19 cellular contexts compared by ENCODE assay signal in the genomic region with DNA sequence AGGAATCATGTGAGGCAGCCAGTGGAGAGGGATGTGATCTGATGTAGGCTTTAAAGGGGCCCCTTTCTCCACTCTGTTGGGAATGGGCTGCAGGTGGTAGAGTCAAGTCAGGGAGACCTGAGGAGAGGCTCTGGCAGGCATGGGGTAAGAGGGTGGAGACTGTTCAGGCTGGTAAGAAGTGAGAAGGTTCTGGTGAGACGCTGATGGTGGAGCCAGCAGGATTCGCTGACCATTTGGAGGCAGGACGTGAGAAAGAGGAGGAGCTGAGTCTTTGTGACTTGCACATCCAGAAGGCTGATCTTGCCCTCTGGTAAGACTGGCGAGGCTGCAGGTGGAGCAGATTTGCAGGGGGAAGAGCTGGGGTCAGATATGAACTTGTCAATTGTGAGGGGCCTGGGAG.
DNase-seq lines count a peak whose midpoint lies in the region; TF ChIP-seq lines count a peak whose summit lies in the region.
"Had no signal": no experiment of that assay in that cellular context is flagged by ENCODE, and none has a peak within 500 bp of the region (broad histone marks: within the 10 kb centered on the region; RNA-seq: fewer than 3 reads in every experiment).

No MANE protein-coding gene starts in this region.

- TF ChIP-seq CTCF in H9 (conservative IDR thresholded peaks at IDR 0.05) (no peak), vagina (IDR thresholded peaks at IDR 0.05) (no peak)

- H2BK120ac ChIP-seq in H9 (ENCODE audit: low read depth, low read length, poor library complexity, severe bottlenecking): no peak overlapping the region

- DNase-seq in H9: peak; percentile 24
- peak; percentile 33 for DNase-seq in ecto neural progenitor cell (ENCODE audit: low spot score)
- DNase-seq in islet precursor cell: peak; percentile 33
- DNase-seq in vagina (ENCODE audit: extremely low spot score in 2 of 2): peak; percentile 62 to 70
- no peak for DNase-seq in cerebellar nuclear complex (lab: John Stamatoyannopoulos, UW)
- DNase-seq in Ammon's horn (ENCODE audit: low spot score): no peak
- no peak for DNase-seq in activated gamma-delta T cell treated with Interleukin-2 at 50 U/mL for 16 hours
- DNase-seq: 8988T; ACHN; AML-193; C1 segment of cervical spinal cord; Calu3; CD4-positive, alpha-beta memory T cell; COR-L47; DMS53; DMS79 treated with DMSO at 0.1 percent for 48 hours; GF-D8 had no signal

- no peak overlapping the region for H3K4me2 ChIP-seq in H9 (ENCODE audit: insufficient read depth, insufficient read length, low read length)
- H3K4me2 ChIP-seq: A549 had no signal

- no peaks in the 10 kb centered on the region for H3K36me3 Mint-ChIP-seq in H9 (ENCODE audit: insufficient read depth in 1 of 3, low read depth in 3 of 3)
- H3K36me3 Mint-ChIP-seq: CD4-positive, alpha-beta memory T cell had no signal

- no peak overlapping the region; a peak in 1 of 7 replicates for H3K27ac Mint-ChIP-seq in H9
- H3K27ac Mint-ChIP-seq: CD4-positive, alpha-beta memory T cell had no signal

- H2BK20ac ChIP-seq in H9 (ENCODE audit: low read depth, low read length, poor library complexity, severe bottlenecking): no peak overlapping the region

- H3K9me3 ChIP-seq in H9 (ENCODE audit: control insufficient read depth, low read depth, low read length) (no peaks in the 10 kb centered on the region), vagina (no peaks in the 10 kb centered on the region)
- H3K9me3 ChIP-seq: HAP-1 had no signal

- intact Hi-C loops in vagina (cut with DNase I): no loop called here

- H3K14ac ChIP-seq in H9 (ENCODE audit: insufficient read depth, low read length): no peak overlapping the region

- no peak for TF ChIP-seq POLR2A in vagina (IDR thresholded peaks at IDR 0.05)

- no peaks in the 10 kb centered on the region for H4K20me1 ChIP-seq in H9 (ENCODE audit: control insufficient read depth, insufficient read depth, insufficient read length)

- H3K9me3 Mint-ChIP-seq in H9: peaks cover 3 to 5% of the 10 kb centered on the region in 2 experiments; a peak in 3 of 5 replicates

- H3K23ac ChIP-seq in H9 (ENCODE audit: insufficient read length, low read depth, low read length): no peak overlapping the region

- peaks cover 35% of the 10 kb centered on the region for H3K27me3 Mint-ChIP-seq in H9 (ENCODE audit: low read depth)

- no peak overlapping the region for H2BK12ac ChIP-seq in H9 (ENCODE audit: insufficient read length, low read depth, low read length)

- no peaks in the 10 kb centered on the region for H3K27me3 ChIP-seq in H9 (ENCODE audit: insufficient read depth, low read length)
- H3K27me3 ChIP-seq in vagina: no peaks in the 10 kb centered on the region

- H3K18ac ChIP-seq in H9 (ENCODE audit: insufficient read length, low read depth, low read length): no peak overlapping the region

- H3K4me1 ChIP-seq in H9 (ENCODE audit: insufficient read depth, low read length) (no peaks in the 10 kb centered on the region), vagina (no peaks in the 10 kb centered on the region)
- H3K4me1 ChIP-seq: A549, HAP-1 had no signal

- no peak overlapping the region for H2BK5ac ChIP-seq in H9 (ENCODE audit: insufficient read length, low read length)

- H2AFZ ChIP-seq in H9 (ENCODE audit: low read length): no peak overlapping the region

- H3K79me2 ChIP-seq in H9 (ENCODE audit: insufficient read depth, low read length): no peaks in the 10 kb centered on the region

- no peak overlapping the region for H3K4me3 ChIP-seq in vagina
- H3K4me3 ChIP-seq: A549, HAP-1 had no signal

- H3T11ph ChIP-seq in H9 (ENCODE audit: low read length): no peak overlapping the region

- H3K27ac ChIP-seq in H9 (ENCODE audit: insufficient read length, low read depth, low read length): no peak overlapping the region
- no peak overlapping the region for H3K27ac ChIP-seq in vagina
- H3K27ac ChIP-seq: A549 had no signal

- H3K23me2 ChIP-seq in H9 (ENCODE audit: insufficient read length, low read depth, low read length, poor library complexity, severe bottlenecking): no peaks in the 10 kb centered on the region

- H3K9ac ChIP-seq in H9 (ENCODE audit: extremely low read depth, insufficient read length, low read length): no peak overlapping the region

- H3K36me3 ChIP-seq in vagina: no peaks in the 10 kb centered on the region
- H3K36me3 ChIP-seq: HAP-1 had no signal

- no peak overlapping the region for H2BK15ac ChIP-seq in H9 (ENCODE audit: low read depth, low read length)

- no peak overlapping the region for H4K5ac ChIP-seq in H9 (ENCODE audit: insufficient read length, low read depth, low read length)

- H3K56ac ChIP-seq in H9 (ENCODE audit: insufficient read length, low read depth, low read length): no peak overlapping the region

- H4K8ac ChIP-seq in H9 (replicated peaks; ENCODE audit: insufficient read length, low read depth, low read length): no peak overlapping the region

- no peak overlapping the region for H4K91ac ChIP-seq in H9 (ENCODE audit: insufficient read length, low read depth, low read length)

- H3K4ac ChIP-seq in H9 (ENCODE audit: low read depth, low read length): no peak overlapping the region

- WGBS in H9 (ENCODE audit: extremely low coverage, insufficient read length, low lambda C conversion rate): no CpG with 5 or more reads among the region's 4 CpGs

- no peak overlapping the region for H2AK5ac ChIP-seq in H9 (ENCODE audit: insufficient read length, low read length)

- H3K4me1 Mint-ChIP-seq in H9: 0 out of 4 replicates have a peak, but pooled peaks cover 0 to 3% of the 10 kb centered on the region in 2 experiments
- H3K4me1 Mint-ChIP-seq: CD4-positive, alpha-beta memory T cell had no signal

- no peak overlapping the region for H3K4me3 Mint-ChIP-seq in H9
- H3K4me3 Mint-ChIP-seq: CD4-positive, alpha-beta memory T cell had no signal

- no peaks in the 10 kb centered on the region for H3K79me1 ChIP-seq in H9 (ENCODE audit: insufficient read depth, low read depth, low read length, poor library complexity, severe bottlenecking)

Comparison
In these comparisons a context has a peak if more than half of its experiments do, and no peak if none do; other contexts are left out.
1. DNase-seq: peak in H9 (single experiment), ecto neural progenitor cell (single experiment), islet precursor cell (single experiment) and vagina (2 of 2); none in cerebellar nuclear complex (0 of 2), Ammon's horn (single experiment) and activated gamma-delta T cell treated with Interleukin-2 at 50 U/mL for 16 hours (single experiment).